ENCODE assay signal across 11 cellular contexts in the genomic region with DNA sequence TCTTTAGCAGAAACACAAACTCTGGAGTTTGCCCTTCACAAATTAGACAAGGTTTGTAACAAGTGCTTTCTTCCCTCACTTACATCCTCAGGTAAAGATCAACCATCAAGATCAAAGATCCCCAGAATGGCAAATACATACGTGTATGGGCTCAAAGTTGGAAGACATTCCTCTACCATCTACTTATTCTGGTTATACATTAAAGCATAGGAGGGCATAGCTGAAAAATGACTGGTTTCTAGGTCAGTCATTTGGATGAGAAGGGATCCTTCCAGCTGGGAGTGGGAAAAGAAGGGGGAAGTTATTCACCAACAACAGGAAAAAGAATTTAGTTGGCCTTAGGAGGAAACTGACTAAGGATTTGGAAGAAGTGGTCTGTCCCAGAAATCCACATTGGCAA. TPM values are rescaled to one million over a fixed set of nuclear protein-coding genes. Genes with fewer than 3 reads are reported as not detected.
DNase-seq lines count a peak whose midpoint lies in the region; ATAC-seq and TF ChIP-seq lines count a peak whose summit lies in the region.
"Had no signal": no experiment of that assay in that cellular context is flagged by ENCODE, and none has a peak within 500 bp of the region (broad histone marks: within the 10 kb centered on the region; RNA-seq: fewer than 3 reads in every experiment).

No MANE protein-coding gene starts in this region.

- ATAC-seq in right cardiac atrium = no peak
- ATAC-seq in Right ventricle myocardium inferior = no peak
- no peak for ATAC-seq in aorta (ENCODE audit: low FRiP score)
- no peak for ATAC-seq in HG02981 (IDR thresholded peaks at IDR 0.05; ENCODE audit: unreplicated experiment)
- ATAC-seq: left lobe of liver had no signal

- WGBS in right cardiac atrium = 57% methylated on average over 1 of the region's 1 CpG
- 21 to 36% (median 24%) methylated on average over 1 of the region's 1 CpG for WGBS in ovary, 3 donors
- 74 to 89% methylated on average over 1 of the region's 1 CpG for WGBS in aorta, 2 donors

- peak overlapping the region; percentile 76 for H3K4me3 ChIP-seq in right cardiac atrium (ENCODE audit: low read length)
- H3K4me3 ChIP-seq in fibroblast of pulmonary artery (replicated peaks; ENCODE audit: low read depth, low read length) = peak overlapping the region; percentile 71
- no peak overlapping the region for H3K4me3 ChIP-seq in ovary
- no peak overlapping the region for H3K4me3 ChIP-seq in aorta (ENCODE audit: low read length in 2 of 2)

- H3K27ac ChIP-seq in right cardiac atrium (ENCODE audit: low read length) (peak overlapping the region; percentile 30), ovary (peak overlapping the region; percentile 46 to 74), aorta (ENCODE audit: low read depth in 1 of 2, low read length in 2 of 2) (peak overlapping the region; percentile 19 to 84)

- no peaks in the 10 kb centered on the region for H3K27me3 ChIP-seq in right cardiac atrium (ENCODE audit: control insufficient read depth, insufficient read depth)
- no peaks in the 10 kb centered on the region for H3K27me3 ChIP-seq in ovary
- no peaks in the 10 kb centered on the region for H3K27me3 ChIP-seq in aorta (ENCODE audit: control insufficient read depth in 1 of 2, insufficient read depth in 2 of 2, low read length in 1 of 2)

- no peak for TF ChIP-seq CTCF in fibroblast of pulmonary artery (IDR thresholded peaks at IDR 0.05; ENCODE audit: low read length, missing control alignments)
- no peak for TF ChIP-seq CTCF in ovary (IDR thresholded peaks at IDR 0.05)

- H3K9me3 ChIP-seq in right cardiac atrium (ENCODE audit: control insufficient read depth, low read length) (no peaks in the 10 kb centered on the region), ovary (no peaks in the 10 kb centered on the region), aorta (ENCODE audit: control insufficient read depth, low read length) (no peaks in the 10 kb centered on the region)

- DNase-seq in right cardiac atrium = no peak
- DNase-seq in Right ventricle myocardium inferior (ENCODE audit: missing footprints) = no peak
- DNase-seq in fibroblast of pulmonary artery (ENCODE audit: low read depth) = no peak
- no peak for DNase-seq in ovary
- no peak for DNase-seq in aorta
- no peak for DNase-seq in KG1 (lab: John Stamatoyannopoulos, UW)
- no peak for DNase-seq in central memory CD4-positive, alpha-beta T cell
- DNase-seq: activated naive CD4-positive, alpha-beta T cell treated with anti-CD3 and anti-CD28 coated beads for 36 hours; stimulated activated naive CD4-positive, alpha-beta T cell treated with Interleukin-2 at 50 U/mL for 16 hours had no signal

- H3K36me3 ChIP-seq in ovary (no peaks in the 10 kb centered on the region), aorta (ENCODE audit: control insufficient read depth in 1 of 2, insufficient read depth in 2 of 2, low read length in 1 of 2) (no peaks in the 10 kb centered on the region)

- TF ChIP-seq EP300 in ovary (IDR thresholded peaks at IDR 0.05) = no peak

- TF ChIP-seq POLR2A in ovary (IDR thresholded peaks at IDR 0.05) = no peak

- no peaks in the 10 kb centered on the region for H3K4me1 ChIP-seq in right cardiac atrium (ENCODE audit: control insufficient read depth, insufficient read depth, low read length)
- H3K4me1 ChIP-seq in ovary (ENCODE audit: insufficient read depth) = peaks cover 26% of the 10 kb centered on the region
- H3K4me1 ChIP-seq in aorta (ENCODE audit: control insufficient read depth in 1 of 2, insufficient read depth in 2 of 2, low read length in 2 of 2) = peaks cover 9% of the 10 kb centered on the region in 2 donors

- intact Hi-C loops in right cardiac atrium (cut with DNase I) (loop anchor here in 2 of 4 donors (10.0 kb wide), 2 partner anchors 102 to 122 kb away; no protein-coding TSS in a partner anchor), Right ventricle myocardium inferior (cut with DNase I) (loop anchor here (5.0 kb wide), 2 partner anchors 41 to 104 kb away; no protein-coding TSS in a partner anchor), ovary (cut with DNase I) (loop anchor here in 1 of 4 donors (10.0 kb wide), 1 partner anchor 348 kb away; a partner anchor contains a TSS), aorta (cut with DNase I) (loop anchor here (5.0 to 10.0 kb wide), 2 partner anchors 122 to 124 kb away; no protein-coding TSS in a partner anchor)

RNA-seq across cellular contexts. Expression of a gene that starts 1.9 kb away (rescaled TPM):
- 10 to 100 TPM; 21.8 to 27.8 (median 24.6) TPM for total RNA-seq in right cardiac atrium
- 6.5 TPM for polyA plus RNA-seq in right cardiac atrium
- 41.9 TPM for total RNA-seq in Right ventricle myocardium inferior
- total RNA-seq in ovary = 10 to 100 TPM; 25.0 to 79.0 (median 38.7) TPM
- 100 to 1,000 TPM in 1 of 2 donors, 10 to 100 TPM in 1; 26.7 to 118 TPM for polyA plus RNA-seq in ovary
- 100 to 1,000 TPM; 119 to 255 TPM for total RNA-seq in aorta
- polyA plus RNA-seq in aorta = 10 to 100 TPM; 21.9 to 36.3 TPM
- total RNA-seq: activated naive CD4-positive, alpha-beta T cell treated with anti-CD3 and anti-CD28 coated beads for 36 hours had no signal

RNA-seq across cellular contexts. Expression of a gene that starts 58.6 kb away (rescaled TPM):
- total RNA-seq in right cardiac atrium (under 1 TPM in 1 of 4 donors, not detected in 3; 0.70 TPM), Right ventricle myocardium inferior (not detected), ovary (under 1 TPM in 2 of 7 donors, not detected in 5; 0.20 to 0.84 TPM), aorta (under 1 TPM; 0.13 to 0.30 TPM)
- polyA plus RNA-seq in right cardiac atrium (not detected), ovary (not detected), aorta (under 1 TPM in 1 of 2 donors, not detected in 1; 0.25 TPM)
- total RNA-seq: activated naive CD4-positive, alpha-beta T cell treated with anti-CD3 and anti-CD28 coated beads for 36 hours had no signal

Comparison
In these comparisons a context has a peak if more than half of its experiments do, and no peak if none do; other contexts are left out.
1. H3K4me3 ChIP-seq: peak in right cardiac atrium (single experiment) and fibroblast of pulmonary artery (single experiment); none in ovary (single experiment) and aorta (0 of 2).
2. Peak in every context shown above with its lines, with median percentiles within 50 percentile points of each other: H3K27ac ChIP-seq.